Comparison of ENCODE assay signal across 1 cellular context in the genomic region with DNA sequence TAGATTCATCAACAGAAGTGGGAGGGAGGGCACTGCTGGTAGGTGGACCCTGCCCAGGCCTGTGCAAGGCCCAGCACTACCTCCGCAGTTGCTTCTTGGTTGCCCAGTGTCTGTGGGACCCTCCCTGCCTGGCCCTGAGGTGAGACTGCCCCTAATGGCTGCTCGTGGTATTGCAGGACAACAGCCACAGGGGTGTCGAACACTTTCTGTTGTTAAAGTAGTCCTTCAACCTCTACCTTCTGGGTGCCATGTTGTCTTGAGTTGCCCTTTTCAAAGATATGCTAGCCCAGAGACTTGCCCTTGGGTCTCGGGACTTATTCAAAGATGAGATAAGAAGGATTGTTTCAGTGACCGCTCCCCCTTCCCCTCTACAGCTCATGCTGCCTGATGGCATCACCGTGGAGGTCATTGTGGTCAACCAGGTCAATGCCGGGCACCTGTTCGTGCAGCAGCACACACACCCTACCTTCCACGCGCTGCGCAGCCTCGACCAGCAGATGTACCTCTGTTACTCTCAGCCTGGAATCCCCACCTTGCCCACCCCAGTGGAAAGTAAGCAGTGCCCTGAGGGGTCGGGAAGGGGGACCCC.
TF ChIP-seq lines count a peak whose summit lies in the region.

No MANE protein-coding gene starts in this region.

TF ChIP-seq in endothelial cell of umbilical vein, 7 proteins besides CTCF, POLR2A, EP300 and RAD21 (continued from another document):
- no peak for TF ChIP-seq GATA2 (IDR thresholded peaks at IDR 0.05; ENCODE audit: insufficient read depth, insufficient read length, low read depth, low read length)
- TF ChIP-seq MAX (IDR thresholded peaks at IDR 0.05; ENCODE audit: insufficient read depth, insufficient read length) = no peak
- no peak for TF ChIP-seq FOS (IDR thresholded peaks at IDR 0.05; ENCODE audit: borderline replicate concordance, insufficient read depth, low read length)
